Comparison of ENCODE assay signal across 9 cellular contexts in genomic region chr9:121599186-121599871, GRCh38. TPM values are rescaled to one million over a fixed set of nuclear protein-coding genes. Genes with fewer than 3 reads are reported as not detected.
DNase-seq lines count a peak whose midpoint lies in the region; ATAC-seq and TF ChIP-seq lines count a peak whose summit lies in the region.
"Had no signal": no experiment of that assay in that cellular context is flagged by ENCODE, and none has a peak within 500 bp of the region (broad histone marks: within the 10 kb centered on the region; RNA-seq: fewer than 3 reads in every experiment).

No MANE protein-coding gene starts in this region.

- 0 to 1% (median 1%) methylated on average over 35 to 80 of the region's 80 CpGs for WGBS in heart left ventricle, 4 donors
- 0% methylated on average over 23 of the region's 80 CpGs for WGBS in prostate gland

- H3K4me1 ChIP-seq in heart left ventricle = peaks cover 5 to 52% (median 38%) of the 10 kb centered on the region in 12 donors
- peaks cover 9% of the 10 kb centered on the region for H3K4me1 ChIP-seq in prostate gland (replicated peaks)

- no peaks in the 10 kb centered on the region for H3K36me3 ChIP-seq in heart left ventricle
- H3K36me3 ChIP-seq in prostate gland = no peaks in the 10 kb centered on the region

- DNase-seq in GM10266 (ENCODE audit: extremely low spot score) = peak; percentile 33
- DNase-seq in heart left ventricle = peak; percentile 82 to 88 (median 83)
- peak; percentile 82 for DNase-seq in prostate gland (ENCODE audit: low spot score)
- no peak for DNase-seq in effector CD8-positive, alpha-beta T cell (lab: John Stamatoyannopoulos, UW)
- DNase-seq in NCI-H2107 treated with DMSO at 0.1 percent for 48 hours (lab: John Stamatoyannopoulos, UW; ENCODE audit: unreplicated experiment) = no peak
- no peak for DNase-seq in stimulated activated naive CD4-positive, alpha-beta T cell (lab: John Stamatoyannopoulos, UW)

- TF ChIP-seq POLR2A in heart left ventricle (IDR thresholded peaks at IDR 0.05) (peak; percentile 2 to 68), prostate gland (IDR thresholded peaks at IDR 0.05) (peak; percentile 45)

- H3K27ac ChIP-seq in heart left ventricle = peak overlapping the region; percentile 79 to 98 (median 95)
- H3K27ac ChIP-seq in prostate gland = peak overlapping the region; percentile 91 to 93

- TF ChIP-seq CTCF in GM10266 (IDR thresholded peaks at IDR 0.05; ENCODE audit: control insufficient read depth, insufficient read depth, low read depth, missing control alignments) = no peak
- peak in 1 of 12 donors; percentile 13 for TF ChIP-seq CTCF in heart left ventricle (IDR thresholded peaks at IDR 0.05)
- peak in 1 of 4 experiments; percentile 10 for TF ChIP-seq CTCF in prostate gland (IDR thresholded peaks at IDR 0.05)

- H3K9me3 ChIP-seq in heart left ventricle = peaks cover 0 to 14% (median 0%) of the 10 kb centered on the region in 12 donors
- no peaks in the 10 kb centered on the region for H3K9me3 ChIP-seq in prostate gland

- intact Hi-C loops in heart left ventricle (cut with DNase I) (loop anchor here in 4 of 10 donors (2.0 to 5.0 kb wide), 3 partner anchors 33 to 47 kb away; no protein-coding TSS in a partner anchor), prostate gland (cut with DNase I) (loop anchor here (2.0 kb wide), 1 partner anchor 43 kb away; no protein-coding TSS in a partner anchor)

- peak; percentile 92 for ATAC-seq in SK-N-SH treated with all-trans-retinoic acid at 6 μM for 48 hours
- ATAC-seq in heart left ventricle = peak; percentile 70 to 88 (median 83)
- ATAC-seq in GM21528 (IDR thresholded peaks at IDR 0.05; ENCODE audit: low FRiP score, unreplicated experiment) = no peak

- peak overlapping the region; percentile 57 to 78 (median 71) for H3K4me3 ChIP-seq in heart left ventricle
- peak overlapping the region; percentile 51 to 53 for H3K4me3 ChIP-seq in prostate gland

- H3K27me3 ChIP-seq in heart left ventricle = peaks cover 0 to 29% (median 0%) of the 10 kb centered on the region in 9 donors
- H3K27me3 ChIP-seq in prostate gland (replicated peaks; ENCODE audit: insufficient read depth) = no peaks in the 10 kb centered on the region

TF ChIP-seq in SK-N-SH treated with all-trans-retinoic acid at 6 μM for 48 hours, 23 proteins besides CTCF, POLR2A, EP300 and RAD21:
- TF ChIP-seq ZNF565 (CRISPR knock-in tag; conservative IDR thresholded peaks at IDR 0.05; ENCODE audit: low read depth) (no peak), TSHZ2 (CRISPR knock-in tag; IDR thresholded peaks at IDR 0.05) (no peak), PATZ1 (CRISPR knock-in tag; IDR thresholded peaks at IDR 0.05; ENCODE audit: borderline replicate concordance) (no peak), BACH2 (CRISPR knock-in tag; IDR thresholded peaks at IDR 0.05; ENCODE audit: borderline replicate concordance) (no peak), GLIS3 (CRISPR knock-in tag; IDR thresholded peaks at IDR 0.05) (no peak), PPARA (CRISPR knock-in tag; IDR thresholded peaks at IDR 0.05; ENCODE audit: borderline replicate concordance) (no peak), ZC3H10 (CRISPR knock-in tag; IDR thresholded peaks at IDR 0.05) (no peak)

RNA-seq across cellular contexts. Expression of gene DAB2IP, which starts 52.1 kb away (rescaled TPM):
- total RNA-seq in heart left ventricle = 100 to 1,000 TPM in 1 of 9 donors, 10 to 100 TPM in 8; 45.0 to 103 (median 54.2) TPM
- polyA plus RNA-seq in heart left ventricle = 10 to 100 TPM; 30.9 to 40.4 TPM
- 10 to 100 TPM; 51.6 to 83.2 TPM for total RNA-seq in prostate gland
- polyA plus RNA-seq: IgD-negative memory B cell had no signal

Comparison
In these comparisons a context has a peak if more than half of its experiments do, and no peak if none do; other contexts are left out.
1. DNase-seq: peak in GM10266 (single experiment), heart left ventricle (5 of 5) and prostate gland (single experiment); none in effector CD8-positive, alpha-beta T cell (single experiment), NCI-H2107 treated with DMSO at 0.1 percent for 48 hours (single experiment) and stimulated activated naive CD4-positive, alpha-beta T cell (0 of 6).